In genomic region chr18:48228301-48228715, GRCh38 we compare ENCODE assay signal across 9 cellular contexts.
DNase-seq lines count a peak whose midpoint lies in the region; ATAC-seq and TF ChIP-seq lines count a peak whose summit lies in the region.
"Had no signal": no experiment of that assay in that cellular context is flagged by ENCODE, and none has a peak within 500 bp of the region (broad histone marks: within the 10 kb centered on the region; RNA-seq: fewer than 3 reads in every experiment).

No MANE protein-coding gene starts in this region.

- no peak overlapping the region for H2BK5ac ChIP-seq in H9 (ENCODE audit: insufficient read length, low read length)

- H4K20me1 ChIP-seq in H9 (ENCODE audit: control insufficient read depth, insufficient read depth, insufficient read length), result no peaks in the 10 kb centered on the region

- no peak overlapping the region for H2BK20ac ChIP-seq in H9 (ENCODE audit: low read depth, low read length, poor library complexity, severe bottlenecking)

- DNase-seq in H4 (ENCODE audit: low spot score), result peak; percentile 63
- peak; percentile 72 for DNase-seq in renal cortical epithelial cell (ENCODE audit: low read depth)
- DNase-seq in H9, result no peak
- no peak for DNase-seq in DMS53 (lab: John Stamatoyannopoulos, UW)
- no peak for DNase-seq in activated naive CD4-positive, alpha-beta T cell treated with Interleukin-2 at 50 U/mL for 16 hours

- H3K23ac ChIP-seq in H9 (ENCODE audit: insufficient read length, low read depth, low read length), result no peak overlapping the region

- H3K36me3 Mint-ChIP-seq in T-helper 1 cell treated with Interleukin-12 subunit alpha and Interleukin-12 subunit beta and Interleukin-4 antibody, amounts not matched to agents 30 μg/mL and 1 μg/mL, for 36 hours (ENCODE audit: low read depth), result peaks cover 1% of the 10 kb centered on the region
- no peaks in the 10 kb centered on the region for H3K36me3 Mint-ChIP-seq in H9 (ENCODE audit: insufficient read depth in 1 of 3, low read depth in 3 of 3)

- no peak for TF ChIP-seq EP300 in gastroesophageal sphincter (IDR thresholded peaks at IDR 0.05)

- no peak overlapping the region for H3K4me3 ChIP-seq in gastroesophageal sphincter
- H3K4me3 ChIP-seq: ascending aorta had no signal

- no peak overlapping the region for H3K9ac ChIP-seq in H9 (ENCODE audit: extremely low read depth, insufficient read length, low read length)

- no peaks in the 10 kb centered on the region for H3K36me3 ChIP-seq in gastroesophageal sphincter
- H3K36me3 ChIP-seq: ascending aorta had no signal

- no peak overlapping the region for H4K91ac ChIP-seq in H9 (ENCODE audit: insufficient read length, low read depth, low read length)

- H3K27me3 Mint-ChIP-seq in T-helper 1 cell treated with Interleukin-12 subunit alpha and Interleukin-12 subunit beta and Interleukin-4 antibody, amounts not matched to agents 30 μg/mL and 1 μg/mL, for 36 hours (ENCODE audit: low read depth), result peaks cover 10% of the 10 kb centered on the region
- H3K27me3 Mint-ChIP-seq in H9 (ENCODE audit: low read depth), result no peaks in the 10 kb centered on the region; the same call in none of the 2 replicates

- no peak overlapping the region for H2AK5ac ChIP-seq in H9 (ENCODE audit: insufficient read length, low read length)

- no peak for TF ChIP-seq CTCF in gastroesophageal sphincter (IDR thresholded peaks at IDR 0.05)
- no peak for TF ChIP-seq CTCF in H9 (conservative IDR thresholded peaks at IDR 0.05)

- H3K4me1 ChIP-seq in gastroesophageal sphincter (peaks cover 0 to 45% (median 25%) of the 10 kb centered on the region in 3 donors), H9 (ENCODE audit: insufficient read depth, low read length) (no peaks in the 10 kb centered on the region)

- no peaks in the 10 kb centered on the region for H3K9me3 Mint-ChIP-seq in T-helper 1 cell treated with Interleukin-12 subunit alpha and Interleukin-12 subunit beta and Interleukin-4 antibody, amounts not matched to agents 30 μg/mL and 1 μg/mL, for 36 hours
- H3K9me3 Mint-ChIP-seq in H9, result no peaks in the 10 kb centered on the region

- H3K4me1 Mint-ChIP-seq in T-helper 1 cell treated with Interleukin-12 subunit alpha and Interleukin-12 subunit beta and Interleukin-4 antibody, amounts not matched to agents 30 μg/mL and 1 μg/mL, for 36 hours (ENCODE audit: low read depth), result peaks cover 36% of the 10 kb centered on the region
- H3K4me1 Mint-ChIP-seq in H9, result peaks cover 3 to 14% of the 10 kb centered on the region in 2 experiments; a peak in 2 of 4 replicates

- TF ChIP-seq POLR2A in gastroesophageal sphincter (IDR thresholded peaks at IDR 0.05), result no peak

- H3T11ph ChIP-seq in H9 (ENCODE audit: low read length), result no peak overlapping the region

- H3K4me2 ChIP-seq in H9 (ENCODE audit: insufficient read depth, insufficient read length, low read length), result no peak overlapping the region

- H3K23me2 ChIP-seq in H9 (ENCODE audit: insufficient read length, low read depth, low read length, poor library complexity, severe bottlenecking), result no peaks in the 10 kb centered on the region

- H3K14ac ChIP-seq in H9 (ENCODE audit: insufficient read depth, low read length), result no peak overlapping the region

- H4K5ac ChIP-seq in H9 (ENCODE audit: insufficient read length, low read depth, low read length), result no peak overlapping the region

- H3K79me2 ChIP-seq in H9 (ENCODE audit: insufficient read depth, low read length), result no peaks in the 10 kb centered on the region

- H2BK120ac ChIP-seq in H9 (ENCODE audit: low read depth, low read length, poor library complexity, severe bottlenecking), result no peak overlapping the region

- no peaks in the 10 kb centered on the region for H3K27me3 ChIP-seq in gastroesophageal sphincter
- no peaks in the 10 kb centered on the region for H3K27me3 ChIP-seq in H9 (ENCODE audit: insufficient read depth, low read length)
- H3K27me3 ChIP-seq: ascending aorta had no signal

- H3K27ac Mint-ChIP-seq in T-helper 1 cell treated with Interleukin-12 subunit alpha and Interleukin-12 subunit beta and Interleukin-4 antibody, amounts not matched to agents 30 μg/mL and 1 μg/mL, for 36 hours, result peak overlapping the region; percentile 73
- peak overlapping the region in 1 of 3 experiments; percentile 1; a peak in 1 of 7 replicates for H3K27ac Mint-ChIP-seq in H9

- no peak overlapping the region for H2BK12ac ChIP-seq in H9 (ENCODE audit: insufficient read length, low read depth, low read length)

- no peak overlapping the region for H3K56ac ChIP-seq in H9 (ENCODE audit: insufficient read length, low read depth, low read length)

- H2BK15ac ChIP-seq in H9 (ENCODE audit: low read depth, low read length), result no peak overlapping the region

- WGBS in gastroesophageal sphincter (ENCODE audit: low coverage in 1 of 2), 2 donors, result no CpG with 5 or more reads among the region's 2 CpGs
- WGBS in H9 (ENCODE audit: extremely low coverage, insufficient read length, low lambda C conversion rate), result no CpG with 5 or more reads among the region's 2 CpGs

- no peak overlapping the region for H3K4me3 Mint-ChIP-seq in T-helper 1 cell treated with Interleukin-12 subunit alpha and Interleukin-12 subunit beta and Interleukin-4 antibody, amounts not matched to agents 30 μg/mL and 1 μg/mL, for 36 hours
- no peak overlapping the region for H3K4me3 Mint-ChIP-seq in H9

- H3K4ac ChIP-seq in H9 (ENCODE audit: low read depth, low read length), result no peak overlapping the region

- no peak overlapping the region for H4K8ac ChIP-seq in H9 (replicated peaks; ENCODE audit: insufficient read length, low read depth, low read length)

- H3K27ac ChIP-seq in gastroesophageal sphincter (peak overlapping the region in 3 of 4 donors; percentile 52 to 62 (median 56)), H9 (ENCODE audit: insufficient read length, low read depth, low read length) (no peak overlapping the region)

- H3K9me3 ChIP-seq in gastroesophageal sphincter (no peaks in the 10 kb centered on the region), H9 (ENCODE audit: control insufficient read depth, low read depth, low read length) (no peaks in the 10 kb centered on the region)
- H3K9me3 ChIP-seq: ascending aorta had no signal

- H3K18ac ChIP-seq in H9 (ENCODE audit: insufficient read length, low read depth, low read length), result no peak overlapping the region

- ATAC-seq in gastroesophageal sphincter (peak; percentile 85), HG03039 (IDR thresholded peaks at IDR 0.05; ENCODE audit: unreplicated experiment) (no peak)

- H3K79me1 ChIP-seq in H9 (ENCODE audit: insufficient read depth, low read depth, low read length, poor library complexity, severe bottlenecking), result no peaks in the 10 kb centered on the region

- H2AFZ ChIP-seq in H9 (ENCODE audit: low read length), result no peak overlapping the region

Comparison
In these comparisons a context has a peak if more than half of its experiments do, and no peak if none do; other contexts are left out.
1. DNase-seq: peak in H4 (single experiment) and renal cortical epithelial cell (single experiment); none in H9 (single experiment), DMS53 (single experiment) and activated naive CD4-positive, alpha-beta T cell treated with Interleukin-2 at 50 U/mL for 16 hours (single experiment).